In genomic region chr6:18339599-18339998, GRCh38 we compare ENCODE assay signal across 30 cellular contexts.
"Had no signal": no experiment of that assay in that cellular context is flagged by ENCODE, and none has a peak within 500 bp of the region (broad histone marks: within the 10 kb centered on the region; RNA-seq: fewer than 3 reads in every experiment).

No MANE protein-coding gene starts in this region.

- H3K4me1 ChIP-seq: body of pancreas, esophagus muscularis mucosa, gastroesophageal sphincter had no signal

- H3K9me3 ChIP-seq: body of pancreas, esophagus muscularis mucosa, gastroesophageal sphincter, heart right ventricle had no signal

- H3K4me3 ChIP-seq: body of pancreas, esophagus muscularis mucosa, gastroesophageal sphincter, heart right ventricle had no signal

- H3K27me3 ChIP-seq: body of pancreas, esophagus muscularis mucosa, gastroesophageal sphincter, heart right ventricle had no signal

- FAIRE-seq: colon had no signal

- ATAC-seq: activated CD4-positive, CD25-positive, alpha-beta regulatory T cell treated with anti-CD3 and anti-CD28 coated beads, Interleukin-2, amount 50 U/mL, for 24 hours; activated CD8-positive, alpha-beta T cell treated with anti-CD3 and anti-CD28 coated beads for 36 hours; activated T-cell treated with anti-CD3 and anti-CD28 coated beads, Interleukin-2, amount 50 U/mL, for 4 hours; activated T-helper 17 cell treated with anti-CD3 and anti-CD28 coated beads, Interleukin-2, amount 50 U/mL, for 72 hours; body of pancreas; effector memory CD8-positive, alpha-beta T cell; gastroesophageal sphincter; heart right ventricle; T-helper 17 cell had no signal

- DNase-seq: activated B cell treated with CpG ODN at 0.5 μM for 24 hours; activated CD4-positive, alpha-beta T cell treated with anti-CD3 and anti-CD28 coated beads for 48 hours; activated CD4-positive, alpha-beta T cell treated with anti-CD3 and anti-CD28 coated beads, Interleukin-2, amount 50 U/mL, for 1 hour; activated CD4-positive, alpha-beta T cell treated with anti-CD3 and anti-CD28 coated beads, Interleukin-2, amount 50 U/mL, for 48 hours; activated CD8-positive, alpha-beta memory T cell treated with anti-CD3 and anti-CD28 coated beads for 24 hours; activated CD8-positive, alpha-beta T cell treated with anti-CD3 and anti-CD28 coated beads for 36 hours; activated effector memory CD4-positive, alpha-beta T cell treated with Interleukin-2 at 50 U/mL for 16 hours; activated gamma-delta T cell treated with Interleukin-2 at 50 U/mL for 16 hours; activated naive CD4-positive, alpha-beta T cell treated with anti-CD3 and anti-CD28 coated beads, Interleukin-2, amount 50 U/mL, for 16 hours; activated naive CD4-positive, alpha-beta T cell treated with Interleukin-2 at 50 U/mL for 16 hours; activated T-cell treated with anti-CD3 and anti-CD28 coated beads, Interleukin-2, amount 50 U/mL, for 4 hours; amniotic stem cell; aorta; body of pancreas; caudate nucleus; cortex of kidney; dermis blood vessel endothelial cell; effector CD4-positive, alpha-beta T cell; effector memory CD8-positive, alpha-beta T cell; erythroblast; foreskin melanocyte; heart right ventricle; T-helper 17 cell; T1000; WERI-Rb-1 had no signal

- H3K36me3 ChIP-seq: esophagus muscularis mucosa, gastroesophageal sphincter, heart right ventricle, WERI-Rb-1 had no signal

- H3K27ac ChIP-seq: body of pancreas, esophagus muscularis mucosa, gastroesophageal sphincter, heart right ventricle, WERI-Rb-1 had no signal
